Comparison of ENCODE assay signal across 8 cellular contexts in the genomic region with DNA sequence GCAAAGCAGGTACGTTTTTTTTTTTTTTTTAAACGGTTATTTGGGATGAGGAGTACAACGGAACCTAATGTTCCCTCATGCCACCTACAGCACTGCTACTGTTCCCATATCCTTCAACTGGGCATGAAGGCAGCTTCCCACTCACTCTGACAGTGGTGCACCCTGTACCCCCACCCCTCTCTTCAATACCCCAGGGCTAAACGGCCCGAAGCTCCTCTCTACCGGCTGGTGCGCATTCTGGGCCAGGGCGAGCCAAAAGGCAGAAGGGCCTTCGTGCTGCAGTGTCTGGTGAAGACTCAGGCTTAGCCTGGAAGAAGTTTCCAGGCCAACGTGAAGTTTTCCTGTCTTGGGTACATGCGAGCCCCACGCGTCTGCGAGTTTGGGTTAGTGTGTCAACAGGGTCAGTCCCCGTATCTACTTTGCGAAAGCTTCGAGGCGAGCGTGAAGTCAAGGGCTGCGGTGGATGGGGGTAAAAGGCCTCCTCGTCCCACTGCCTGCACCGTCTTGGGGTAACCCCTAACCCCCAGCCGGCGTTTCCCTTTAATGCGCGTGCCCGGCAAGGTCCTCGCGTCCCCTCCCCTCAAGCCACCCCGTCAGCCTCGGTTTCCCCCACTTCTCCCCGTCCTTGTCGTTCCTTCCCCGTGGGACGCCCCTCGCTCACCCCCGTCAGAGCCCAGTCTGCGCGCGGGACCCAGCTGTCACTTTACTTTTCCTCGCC.
DNase-seq lines count a peak whose midpoint lies in the region; ATAC-seq and TF ChIP-seq lines count a peak whose summit lies in the region.

No MANE protein-coding gene starts in this region.

- peak overlapping the region in 1 of 2 experiments; percentile 76; a peak in 3 of 4 replicates for H3K4me3 ChIP-seq in DND-41 (ENCODE audit: low read depth in 1 of 2, low read length in 2 of 2)
- H3K4me3 ChIP-seq in astrocyte of the cerebellum (ENCODE audit: low read depth, low read length): peak overlapping the region; percentile 84
- peak overlapping the region; percentile 75 for H3K4me3 ChIP-seq in iPS-20b (ENCODE audit: low read length)
- H3K4me3 ChIP-seq in skin epidermis: peak overlapping the region; percentile 66 to 94 (median 85)

- H3K79me2 ChIP-seq in DND-41 (ENCODE audit: insufficient read depth, low read length): no peaks in the 10 kb centered on the region

- no peaks in the 10 kb centered on the region for H3K9me3 ChIP-seq in DND-41 (ENCODE audit: insufficient read depth, low read length, severe bottlenecking)
- H3K9me3 ChIP-seq in KOPT-K1 (ENCODE audit: insufficient read depth, low read length, poor library complexity, severe bottlenecking): no peaks in the 10 kb centered on the region
- no peaks in the 10 kb centered on the region for H3K9me3 ChIP-seq in iPS-20b (ENCODE audit: insufficient read depth, low read depth, low read length)

- no peaks in the 10 kb centered on the region for H4K20me1 ChIP-seq in DND-41 (ENCODE audit: insufficient read depth, low read length)

- H3K36me3 ChIP-seq in DND-41 (ENCODE audit: insufficient read depth, low read length) (no peaks in the 10 kb centered on the region), KOPT-K1 (ENCODE audit: insufficient read depth, low read length) (no peaks in the 10 kb centered on the region), iPS-20b (ENCODE audit: insufficient read depth, low read depth, low read length) (no peaks in the 10 kb centered on the region)

- H3K4me1 ChIP-seq in DND-41 (ENCODE audit: insufficient read depth, low read length): peaks cover 14% of the 10 kb centered on the region
- peaks cover 6% of the 10 kb centered on the region; the same call in 1 of the 2 replicates for H3K4me1 ChIP-seq in iPS-20b (ENCODE audit: insufficient read depth, low read length)

- H3K9ac ChIP-seq in DND-41 (ENCODE audit: low read depth, low read length) (peak overlapping the region; percentile 60; the same call in 1 of the 2 replicates), iPS-20b (ENCODE audit: low read depth, low read length) (peak overlapping the region; percentile 52; the same call in 1 of the 2 replicates)

- H3K27me3 ChIP-seq in DND-41 (ENCODE audit: insufficient read depth, low read length, poor library complexity): peaks cover 51% of the 10 kb centered on the region
- peaks cover 29% of the 10 kb centered on the region for H3K27me3 ChIP-seq in iPS-20b (ENCODE audit: insufficient read depth, low read length)

- DNase-seq in DND-41: no peak
- no peak for DNase-seq in astrocyte of the cerebellum (ENCODE audit: low read depth)
- DNase-seq in NCI-H226: no peak

- peak overlapping the region; percentile 90 for H3K4me2 ChIP-seq in DND-41 (ENCODE audit: insufficient read depth, low read length)

- no peak overlapping the region for H3K27ac ChIP-seq in DND-41 (ENCODE audit: low read length)
- H3K27ac ChIP-seq in KOPT-K1 (ENCODE audit: low read depth, low read length, poor library complexity, severe bottlenecking): peak overlapping the region; percentile 60
- no peak overlapping the region for H3K27ac ChIP-seq in iPS-20b (ENCODE audit: low read length)
- peak overlapping the region in 20 of 21 experiments; percentile 11 to 95 (median 89) for H3K27ac ChIP-seq in skin epidermis

- peak; percentile 17 for ATAC-seq in DND-41 (ENCODE audit: insufficient read depth, low read depth)
- ATAC-seq in GM21528 (IDR thresholded peaks at IDR 0.05; ENCODE audit: low FRiP score, unreplicated experiment): peak; percentile 23
- no peak for ATAC-seq in GM18870 (IDR thresholded peaks at IDR 0.05; ENCODE audit: unreplicated experiment)

- TF ChIP-seq CTCF in DND-41 (IDR thresholded peaks at IDR 0.05; ENCODE audit: borderline replicate concordance, extremely low read depth, low read length, poor library complexity, severe bottlenecking) (no peak), astrocyte of the cerebellum (IDR thresholded peaks at IDR 0.05; ENCODE audit: low read depth, low read length, missing control alignments) (no peak)

- in situ Hi-C loops in astrocyte of the cerebellum (cut with HindIII; ENCODE audit: low sequenced_read_pairs): no loop called here

- H2AFZ ChIP-seq in DND-41 (ENCODE audit: low read depth, low read length): peak overlapping the region; percentile 20

Comparison
In these comparisons a context has a peak if more than half of its experiments do, and no peak if none do; other contexts are left out.
1. H3K27ac ChIP-seq: peak in KOPT-K1 (single experiment) and skin epidermis (20 of 21); none in DND-41 (single experiment) and iPS-20b (single experiment).